In the genomic region with DNA sequence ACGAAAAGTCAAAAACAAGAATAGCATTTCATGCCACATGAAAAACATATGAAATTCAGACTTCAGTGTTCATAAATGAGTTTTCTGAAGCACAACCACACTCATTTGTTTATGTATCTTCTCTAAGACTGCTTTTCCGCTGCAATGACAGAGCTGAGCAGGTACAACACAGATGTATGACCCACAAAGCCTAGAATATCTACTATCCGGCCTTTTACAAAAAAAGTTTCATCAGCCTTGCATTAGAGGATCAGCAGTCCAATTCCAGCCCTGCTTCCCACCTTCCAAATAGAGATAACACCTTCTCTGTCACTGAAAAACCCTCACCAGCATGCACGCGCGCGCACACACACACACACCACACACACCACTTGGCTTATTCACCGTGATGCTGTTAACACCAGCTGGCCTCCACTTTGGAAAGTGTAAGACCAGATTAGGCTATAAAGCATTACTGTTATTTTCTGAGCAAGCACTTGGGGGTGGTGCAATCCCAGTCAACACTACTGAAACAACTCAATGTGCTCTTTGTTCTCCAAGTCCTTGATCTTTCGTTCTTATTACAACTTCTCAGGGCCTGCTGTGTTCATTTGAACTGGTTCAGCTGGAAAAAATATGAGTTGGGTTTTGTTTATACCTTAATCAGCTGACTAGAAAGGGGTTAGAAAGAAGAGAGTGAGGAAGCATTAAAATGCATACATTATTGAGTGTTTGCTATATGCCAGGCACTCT, we compare ENCODE assay signal across 9 cellular contexts.
DNase-seq lines count a peak whose midpoint lies in the region; ATAC-seq, FAIRE-seq and TF ChIP-seq lines count a peak whose summit lies in the region.
"Had no signal": no experiment of that assay in that cellular context is flagged by ENCODE, and none has a peak within 500 bp of the region (broad histone marks: within the 10 kb centered on the region; RNA-seq: fewer than 3 reads in every experiment).

No MANE protein-coding gene starts in this region.

- H3K4me3 ChIP-seq in PC-3 (ENCODE audit: low read length) (no peak overlapping the region), pancreas (no peak overlapping the region), Karpas-422 (ENCODE audit: low read length) (no peak overlapping the region)

- no peaks in the 10 kb centered on the region for H3F3A ChIP-seq in PC-3 (ENCODE audit: low read length, unreplicated experiment)

- H3K4me2 ChIP-seq in PC-3 (ENCODE audit: low read length) (no peak overlapping the region), Karpas-422 (ENCODE audit: low read depth, low read length, poor library complexity, severe bottlenecking) (no peak overlapping the region)

- no peak overlapping the region for H3K4me3 Mint-ChIP-seq in activated CD8-positive, alpha-beta T cell treated with anti-CD3 and anti-CD28 coated beads for 36 hours
- no peak overlapping the region for H3K4me3 Mint-ChIP-seq in activated CD8-positive, alpha-beta T cell treated with anti-CD3 and anti-CD28 coated beads, Interleukin-2, amount 10 ng/mL, durations not matched to agents 7 days and 5 days

- H3K9ac ChIP-seq in PC-3 (ENCODE audit: low read length) (no peak overlapping the region), Karpas-422 (ENCODE audit: low read length) (no peak overlapping the region)
- H3K9ac ChIP-seq: parathyroid adenoma had no signal

- FAIRE-seq in pancreas (lab: Jason Lieb, UNC): no peak

- H3K27ac Mint-ChIP-seq in activated CD8-positive, alpha-beta T cell treated with anti-CD3 and anti-CD28 coated beads for 36 hours: peak overlapping the region; percentile 77
- no peak overlapping the region for H3K27ac Mint-ChIP-seq in activated CD8-positive, alpha-beta T cell treated with anti-CD3 and anti-CD28 coated beads, Interleukin-2, amount 10 ng/mL, durations not matched to agents 7 days and 5 days

- H3K27me3 Mint-ChIP-seq in activated CD8-positive, alpha-beta T cell treated with anti-CD3 and anti-CD28 coated beads for 36 hours: no peaks in the 10 kb centered on the region
- H3K27me3 Mint-ChIP-seq in activated CD8-positive, alpha-beta T cell treated with anti-CD3 and anti-CD28 coated beads, Interleukin-2, amount 10 ng/mL, durations not matched to agents 7 days and 5 days (ENCODE audit: low read depth): no peaks in the 10 kb centered on the region

- no peaks in the 10 kb centered on the region for H3K36me3 Mint-ChIP-seq in activated CD8-positive, alpha-beta T cell treated with anti-CD3 and anti-CD28 coated beads for 36 hours (ENCODE audit: low read depth)
- H3K36me3 Mint-ChIP-seq in activated CD8-positive, alpha-beta T cell treated with anti-CD3 and anti-CD28 coated beads, Interleukin-2, amount 10 ng/mL, durations not matched to agents 7 days and 5 days (ENCODE audit: low read depth): no peaks in the 10 kb centered on the region

- no peak for TF ChIP-seq CTCF in activated CD8-positive, alpha-beta T cell treated with anti-CD3 and anti-CD28 coated beads for 36 hours (IDR thresholded peaks at IDR 0.05)
- no peak for TF ChIP-seq CTCF in PC-3 (conservative IDR thresholded peaks at IDR 0.05; ENCODE audit: low read depth, low read length)
- TF ChIP-seq CTCF in pancreas (IDR thresholded peaks at IDR 0.05): no peak

- no peak for TF ChIP-seq POLR2A in erythroblast (IDR thresholded peaks at IDR 0.05; ENCODE audit: low read length)

- H3K9me3 Mint-ChIP-seq in activated CD8-positive, alpha-beta T cell treated with anti-CD3 and anti-CD28 coated beads for 36 hours: no peaks in the 10 kb centered on the region
- H3K9me3 Mint-ChIP-seq in activated CD8-positive, alpha-beta T cell treated with anti-CD3 and anti-CD28 coated beads, Interleukin-2, amount 10 ng/mL, durations not matched to agents 7 days and 5 days (ENCODE audit: insufficient read depth): no peaks in the 10 kb centered on the region

- ATAC-seq in activated CD8-positive, alpha-beta T cell treated with anti-CD3 and anti-CD28 coated beads for 36 hours: peak; percentile 47
- no peak for ATAC-seq in activated CD8-positive, alpha-beta T cell treated with anti-CD3 and anti-CD28 coated beads, Interleukin-2, amount 10 ng/mL, durations not matched to agents 7 days and 5 days
- ATAC-seq in PC-3: peak; percentile 33; the same call in 1 of the 2 replicates
- ATAC-seq in pancreas: peak; percentile 63 to 92 (median 90)
- no peak for ATAC-seq in HG03460 (IDR thresholded peaks at IDR 0.05; ENCODE audit: unreplicated experiment)

- H2AFZ ChIP-seq in PC-3 (ENCODE audit: low read length): no peak overlapping the region
- H2AFZ ChIP-seq in Karpas-422 (ENCODE audit: low read length): no peak overlapping the region
- H2AFZ ChIP-seq: parathyroid adenoma had no signal

- BruUV-seq in PC-3 (replicated peaks; lab: Mats Ljungman, UMichigan): no TSS peak

- H3K27me3 ChIP-seq in PC-3 (ENCODE audit: low read length) (no peaks in the 10 kb centered on the region), pancreas (no peaks in the 10 kb centered on the region), Karpas-422 (ENCODE audit: low read length) (no peaks in the 10 kb centered on the region)

- no peaks in the 10 kb centered on the region for H4K20me1 ChIP-seq in PC-3 (ENCODE audit: low read length)
- no peaks in the 10 kb centered on the region for H4K20me1 ChIP-seq in Karpas-422 (ENCODE audit: insufficient read depth, low read depth, low read length)

- intact Hi-C loops in activated CD8-positive, alpha-beta T cell treated with anti-CD3 and anti-CD28 coated beads for 36 hours (cut with micrococcal nuclease): no loop called here
- intact Hi-C loops in PC-3 (cut with micrococcal nuclease): loop anchor here (5.0 kb wide), 1 partner anchor 91 kb away; a partner anchor contains a TSS
- intact Hi-C loops in pancreas (cut with DNase I): loop anchor here in 1 of 3 donors (10.0 kb wide), 1 partner anchor 157 kb away; no protein-coding TSS in a partner anchor

- no peak overlapping the region for H3K27ac ChIP-seq in PC-3 (ENCODE audit: low read length)
- peak overlapping the region in 3 of 4 donors; percentile 16 to 68 (median 57) for H3K27ac ChIP-seq in pancreas
- no peak overlapping the region for H3K27ac ChIP-seq in Karpas-422 (ENCODE audit: low read length)
- H3K27ac ChIP-seq: parathyroid adenoma had no signal

- no peaks in the 10 kb centered on the region for H3K79me2 ChIP-seq in PC-3 (ENCODE audit: low read length)
- no peaks in the 10 kb centered on the region for H3K79me2 ChIP-seq in Karpas-422 (ENCODE audit: low read length)
- H3K79me2 ChIP-seq: parathyroid adenoma had no signal

- POLR2A ChIA-PET in activated CD8-positive, alpha-beta T cell treated with anti-CD3 and anti-CD28 coated beads for 36 hours (lab: Charles Lee): interaction anchor here (0.6 kb wide), 1 partner anchor 53 kb away, joined by 3 read pairs; no protein-coding TSS in a partner anchor
- POLR2A ChIA-PET in activated CD8-positive, alpha-beta T cell treated with anti-CD3 and anti-CD28 coated beads, Interleukin-2, amount 10 ng/mL, durations not matched to agents 7 days and 5 days (lab: Charles Lee): interaction anchor here (0.6 to 1.0 kb wide), 2 partner anchors 42 to 90 kb away, joined by 3 read pairs; a partner anchor contains a TSS
- POLR2A ChIA-PET in PC-3 (lab: Charles Lee; ENCODE audit: unreplicated experiment): no interaction called here

- DNase-seq in activated CD8-positive, alpha-beta T cell treated with anti-CD3 and anti-CD28 coated beads for 36 hours: peak; percentile 52
- no peak for DNase-seq in activated CD8-positive, alpha-beta T cell treated with anti-CD3 and anti-CD28 coated beads, Interleukin-2, amount 10 ng/mL, durations not matched to agents 7 days and 5 days
- no peak for DNase-seq in PC-3
- peak; percentile 85 to 88 for DNase-seq in erythroblast (lab: John Stamatoyannopoulos, UW)
- peak in 3 of 6 donors; percentile 24 to 36 (median 30) for DNase-seq in pancreas
- no peak for DNase-seq in GOT3 (lab: John Stamatoyannopoulos, UW)
- DNase-seq in Karpas-422: no peak

- CTCF ChIA-PET in activated CD8-positive, alpha-beta T cell treated with anti-CD3 and anti-CD28 coated beads for 36 hours (lab: Charles Lee): interaction anchor here (0.8 to 3.6 kb wide), 2 partner anchors 95 to 159 kb away, joined by 6 to 10 read pairs; no protein-coding TSS in a partner anchor
- CTCF ChIA-PET in activated CD8-positive, alpha-beta T cell treated with anti-CD3 and anti-CD28 coated beads, Interleukin-2, amount 10 ng/mL, durations not matched to agents 7 days and 5 days (lab: Charles Lee): interaction anchor here (1.0 to 3.5 kb wide), 6 partner anchors 35 to 221 kb away, joined by 3 to 12 read pairs (median 4); no protein-coding TSS in a partner anchor
- CTCF ChIA-PET in PC-3 (lab: Charles Lee): interaction anchor here (0.6 kb wide), 1 partner anchor 93 kb away, joined by 4 read pairs; no protein-coding TSS in a partner anchor

- H3K4me1 ChIP-seq in PC-3 (ENCODE audit: insufficient read depth, low read length) (no peaks in the 10 kb centered on the region), pancreas (peaks cover 5 to 20% (median 16%) of the 10 kb centered on the region in 3 donors), Karpas-422 (ENCODE audit: low read length) (no peaks in the 10 kb centered on the region)
- H3K4me1 ChIP-seq: parathyroid adenoma had no signal

- no peaks in the 10 kb centered on the region for H3K36me3 ChIP-seq in PC-3 (ENCODE audit: low read depth, low read length)
- H3K36me3 ChIP-seq in pancreas: no peaks in the 10 kb centered on the region
- no peaks in the 10 kb centered on the region for H3K36me3 ChIP-seq in Karpas-422 (ENCODE audit: insufficient read depth, low read length)

- 77 to 81% methylated on average over 9 of the region's 9 CpGs for WGBS in pancreas, 2 donors

- H3K9me3 ChIP-seq in PC-3 (ENCODE audit: low read length): no peaks in the 10 kb centered on the region
- H3K9me3 ChIP-seq in pancreas: no peaks in the 10 kb centered on the region
- no peaks in the 10 kb centered on the region for H3K9me3 ChIP-seq in Karpas-422 (ENCODE audit: low read length)

- no peaks in the 10 kb centered on the region for H3K9me2 ChIP-seq in PC-3 (replicated peaks; ENCODE audit: low read length)
- no peaks in the 10 kb centered on the region for H3K9me2 ChIP-seq in Karpas-422 (replicated peaks; ENCODE audit: insufficient read depth, low read length)

- H3K4me1 Mint-ChIP-seq in activated CD8-positive, alpha-beta T cell treated with anti-CD3 and anti-CD28 coated beads for 36 hours (ENCODE audit: low read depth): peaks cover 26% of the 10 kb centered on the region
- H3K4me1 Mint-ChIP-seq in activated CD8-positive, alpha-beta T cell treated with anti-CD3 and anti-CD28 coated beads, Interleukin-2, amount 10 ng/mL, durations not matched to agents 7 days and 5 days (ENCODE audit: low read depth): peaks cover 21% of the 10 kb centered on the region

Comparison
In these comparisons a context has a peak if more than half of its experiments do, and no peak if none do; other contexts are left out.
1. ATAC-seq: peak in activated CD8-positive, alpha-beta T cell treated with anti-CD3 and anti-CD28 coated beads for 36 hours (single experiment), PC-3 (single experiment) and pancreas (4 of 4); none in activated CD8-positive, alpha-beta T cell treated with anti-CD3 and anti-CD28 coated beads, Interleukin-2, amount 10 ng/mL, durations not matched to agents 7 days and 5 days (single experiment) and HG03460 (single experiment).
2. DNase-seq: peak in activated CD8-positive, alpha-beta T cell treated with anti-CD3 and anti-CD28 coated beads for 36 hours (single experiment) and erythroblast (2 of 2); none in activated CD8-positive, alpha-beta T cell treated with anti-CD3 and anti-CD28 coated beads, Interleukin-2, amount 10 ng/mL, durations not matched to agents 7 days and 5 days (single experiment), PC-3 (single experiment), GOT3 (single experiment) and Karpas-422 (single experiment).
3. H3K27ac ChIP-seq: peak in pancreas (3 of 4); none in PC-3 (single experiment) and Karpas-422 (single experiment).